Comparison of ENCODE assay signal across 8 cellular contexts in genomic region chr20:63224272-63225081, GRCh38. TPM values are rescaled to one million over a fixed set of nuclear protein-coding genes. Genes with fewer than 3 reads are reported as not detected.
DNase-seq lines count a peak whose midpoint lies in the region; ATAC-seq and TF ChIP-seq lines count a peak whose summit lies in the region.

No MANE protein-coding gene starts in this region.

- no CpG with 5 or more reads among the region's 16 CpGs for WGBS in gastroesophageal sphincter (ENCODE audit: low coverage in 1 of 2), 2 donors
- 33 to 46% methylated on average over 4 to 16 of the region's 16 CpGs for WGBS in testis, 2 donors

- H3K9me3 ChIP-seq in RWPE2 (ENCODE audit: severe bottlenecking) (no peaks in the 10 kb centered on the region), gastroesophageal sphincter (no peaks in the 10 kb centered on the region), testis (no peaks in the 10 kb centered on the region)

- TF ChIP-seq POLR2A in gastroesophageal sphincter (IDR thresholded peaks at IDR 0.05) (no peak), testis (IDR thresholded peaks at IDR 0.05) (no peak), erythroblast (IDR thresholded peaks at IDR 0.05; ENCODE audit: low read length) (no peak)

- ATAC-seq in RWPE2 (ENCODE audit: low read depth) = peak; percentile 57
- ATAC-seq in gastroesophageal sphincter = peak; percentile 56
- ATAC-seq in GM21423 (IDR thresholded peaks at IDR 0.05; ENCODE audit: unreplicated experiment) = no peak

- intact Hi-C loops in testis (cut with DNase I; ENCODE audit: low total_unique reads) = no loop called here

- TF ChIP-seq CTCF in RWPE2 (IDR thresholded peaks at IDR 0.05; ENCODE audit: poor library complexity, severe bottlenecking) = peak; percentile 75
- peak in 2 of 4 experiments; percentile 18 to 44 for TF ChIP-seq CTCF in gastroesophageal sphincter (IDR thresholded peaks at IDR 0.05)
- TF ChIP-seq CTCF in testis (IDR thresholded peaks at IDR 0.05) = peak in 1 of 3 experiments; percentile 14

- H3K4me3 ChIP-seq in RWPE2 (ENCODE audit: severe bottlenecking) = no peak overlapping the region
- no peak overlapping the region for H3K4me3 ChIP-seq in gastroesophageal sphincter
- H3K4me3 ChIP-seq in testis = no peak overlapping the region

- peaks cover 4% of the 10 kb centered on the region for H3K27me3 ChIP-seq in RWPE2 (ENCODE audit: insufficient read depth, poor library complexity, severe bottlenecking)
- H3K27me3 ChIP-seq in gastroesophageal sphincter = peaks cover 24% of the 10 kb centered on the region
- H3K27me3 ChIP-seq in testis = no peaks in the 10 kb centered on the region

- H3K36me3 ChIP-seq in RWPE2 (ENCODE audit: low read depth) (no peaks in the 10 kb centered on the region), gastroesophageal sphincter (no peaks in the 10 kb centered on the region), testis (ENCODE audit: low read depth, missing control alignments) (no peaks in the 10 kb centered on the region)

- peak overlapping the region; percentile 52 for H3K27ac ChIP-seq in RWPE2 (ENCODE audit: poor library complexity, severe bottlenecking)
- no peak overlapping the region for H3K27ac ChIP-seq in gastroesophageal sphincter
- H3K27ac ChIP-seq in testis = no peak overlapping the region

- H3K4me1 ChIP-seq in RWPE2 (ENCODE audit: insufficient read depth, poor library complexity, severe bottlenecking) = peaks cover 18% of the 10 kb centered on the region
- H3K4me1 ChIP-seq in gastroesophageal sphincter = peaks cover 0 to 13% (median 6%) of the 10 kb centered on the region in 3 donors
- H3K4me1 ChIP-seq in testis = peaks cover 6% of the 10 kb centered on the region

- no peak for TF ChIP-seq EP300 in gastroesophageal sphincter (IDR thresholded peaks at IDR 0.05)

- DNase-seq in DMS 273 (lab: John Stamatoyannopoulos, UW; ENCODE audit: unreplicated experiment) (peak; percentile 64), DMS 273 treated with DMSO at 0.1 percent for 48 hours (lab: John Stamatoyannopoulos, UW) (no peak), RWPE2 (ENCODE audit: low spot score) (no peak), testis (peak; percentile 68), mesenteric fat pad (ENCODE audit: low spot score) (no peak), erythroblast (lab: John Stamatoyannopoulos, UW) (no peak)

RNA-seq across cellular contexts. Expression of gene YTHDF1, which starts 8.5 kb away (rescaled TPM):
- total RNA-seq in gastroesophageal sphincter (10 to 100 TPM; 20.2 to 35.8 (median 34.2) TPM), testis (10 to 100 TPM; 55.7 to 56.9 TPM), mesenteric fat pad (33.6 TPM)
- polyA plus RNA-seq in testis (ENCODE audit: insufficient read depth, low read depth, low replicate concordance) = 37.2 TPM

RNA-seq across cellular contexts. Expression of gene BIRC7, which starts 11.2 kb away (rescaled TPM):
- total RNA-seq in gastroesophageal sphincter = not detected
- total RNA-seq in testis = under 1 TPM; 0.24 to 0.25 TPM
- polyA plus RNA-seq in testis (ENCODE audit: insufficient read depth, low read depth, low replicate concordance) = 0.33 TPM
- 0.35 TPM for total RNA-seq in mesenteric fat pad

RNA-seq across cellular contexts. Expression of gene NKAIN4, which starts 29.8 kb away (rescaled TPM):
- 1 to 10 TPM in 1 of 4 donors, not detected in 3; 2.3 TPM for total RNA-seq in gastroesophageal sphincter
- total RNA-seq in testis = 1 to 10 TPM; 4.7 to 6.0 TPM
- 3.9 TPM for polyA plus RNA-seq in testis (ENCODE audit: insufficient read depth, low read depth, low replicate concordance)
- not detected for total RNA-seq in mesenteric fat pad

RNA-seq across cellular contexts. Expression of gene ARFGAP1, which starts 48.1 kb away (rescaled TPM):
- 10 to 100 TPM; 35.0 to 50.1 (median 45.2) TPM for total RNA-seq in gastroesophageal sphincter
- total RNA-seq in testis = 100 to 1,000 TPM; 110 to 126 TPM
- 97.0 TPM for polyA plus RNA-seq in testis (ENCODE audit: insufficient read depth, low read depth, low replicate concordance)
- total RNA-seq in mesenteric fat pad = 60.8 TPM

Comparison
In these comparisons a context has a peak if more than half of its experiments do, and no peak if none do; other contexts are left out.
1. DNase-seq: peak in DMS 273 (single experiment) and testis (single experiment); none in DMS 273 treated with DMSO at 0.1 percent for 48 hours (single experiment), RWPE2 (single experiment), mesenteric fat pad (single experiment) and erythroblast (0 of 2).